ENCODE assay signal across 2 cellular contexts in genomic region chr1:207747627-207748492, GRCh38.
TF ChIP-seq lines count a peak whose summit lies in the region.

No MANE protein-coding gene starts in this region.

TF ChIP-seq in A549, 52 proteins besides CTCF, POLR2A, EP300 and RAD21 (continued from another document):
- no peak for TF ChIP-seq HES2 (IDR thresholded peaks at IDR 0.05)
- no peak for TF ChIP-seq JUNB (IDR thresholded peaks at IDR 0.05)
- TF ChIP-seq ZNF302 (CRISPR knock-in tag; IDR thresholded peaks at IDR 0.05) = no peak
- TF ChIP-seq PBX3 (IDR thresholded peaks at IDR 0.05) = no peak
- TF ChIP-seq BHLHE40 (IDR thresholded peaks at IDR 0.05; ENCODE audit: low read depth, low read length) = no peak
- TF ChIP-seq BCL3 (IDR thresholded peaks at IDR 0.05) = no peak
- no peak for TF ChIP-seq CHD2 (IDR thresholded peaks at IDR 0.05; ENCODE audit: low read length, partially characterized antibody)
- TF ChIP-seq TFCP2L1 (CRISPR knock-in tag; IDR thresholded peaks at IDR 0.05) = no peak
- no peak for TF ChIP-seq HMGXB4 (CRISPR knock-in tag; IDR thresholded peaks at IDR 0.05; ENCODE audit: borderline replicate concordance)
- TF ChIP-seq ZC3H11A (IDR thresholded peaks at IDR 0.05) = no peak
- TF ChIP-seq NR3C1 (IDR thresholded peaks at IDR 0.05) = no peak
- no peak for TF ChIP-seq TP53 (CRISPR knock-in tag; IDR thresholded peaks at IDR 0.05)
- no peak for TF ChIP-seq HEYL (CRISPR knock-in tag; IDR thresholded peaks at IDR 0.05)

TF ChIP-seq in HCT116, 20 proteins besides CTCF, POLR2A, EP300 and RAD21 (continued from another document):
- TF ChIP-seq ZBTB33 (IDR thresholded peaks at IDR 0.05; ENCODE audit: extremely low read depth, insufficient replicate concordance, low read length) (no peak), POLR2AphosphoS5 (IDR thresholded peaks at IDR 0.05; ENCODE audit: low read depth, low read length) (no peak), SRF (IDR thresholded peaks at IDR 0.05; ENCODE audit: low read depth) (no peak), ZNF274 (IDR thresholded peaks at IDR 0.05; ENCODE audit: low read depth, low read length) (no peak), TCF7L2 (IDR thresholded peaks at IDR 0.05; ENCODE audit: borderline replicate concordance, extremely low read depth, insufficient read depth, insufficient read length) (no peak), FOSL1 (IDR thresholded peaks at IDR 0.05; ENCODE audit: low read depth) (no peak), ZFX (IDR thresholded peaks at IDR 0.05) (no peak), ELF1 (IDR thresholded peaks at IDR 0.05; ENCODE audit: borderline replicate concordance, low read depth) (no peak), EZH2 (IDR thresholded peaks at IDR 0.05) (no peak)
